Comparison of ENCODE assay signal across 10 cellular contexts in the genomic region with DNA sequence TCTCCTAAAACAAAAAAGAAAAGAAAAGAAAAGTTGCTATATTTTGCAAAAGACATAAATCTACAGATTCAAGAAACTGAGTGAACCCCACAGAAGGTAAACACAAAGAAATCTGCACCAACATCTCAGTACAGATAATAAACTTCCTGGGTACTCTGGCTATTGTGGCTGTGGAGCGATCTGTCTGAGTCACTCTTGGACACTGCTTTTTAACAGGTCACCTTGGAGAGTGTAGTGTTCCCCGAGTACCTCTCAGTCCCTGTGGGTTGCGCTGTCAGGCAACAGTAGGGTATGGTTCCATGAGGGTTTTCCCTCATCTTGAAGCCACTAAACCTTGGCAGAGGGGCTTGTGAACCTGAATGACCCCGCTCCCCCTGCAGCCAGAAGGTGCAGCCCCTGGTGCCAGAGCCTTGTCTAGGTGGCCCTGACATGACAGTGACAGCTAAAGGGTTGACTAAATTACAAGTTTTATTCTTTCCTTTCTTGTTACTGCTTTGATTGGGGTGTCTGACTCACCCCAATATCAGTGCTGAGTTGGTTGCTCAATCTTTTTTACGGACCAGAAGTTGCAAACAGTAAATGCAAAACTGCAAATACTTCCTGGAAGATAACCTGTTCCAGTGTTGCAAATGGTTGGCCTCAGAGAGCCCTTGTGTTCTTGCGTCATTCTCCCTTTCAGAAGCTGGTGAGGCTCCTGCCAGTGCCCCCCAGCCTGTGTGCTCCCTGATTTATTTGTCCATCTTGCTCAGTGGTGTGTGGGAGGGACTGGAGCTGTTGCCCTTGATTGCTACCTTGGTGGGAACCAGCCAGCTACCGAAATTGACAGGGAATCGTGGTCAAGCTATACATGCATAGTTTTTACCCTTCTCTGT. TPM values are rescaled to one million over a fixed set of nuclear protein-coding genes. Genes with fewer than 3 reads are reported as not detected.
DNase-seq lines count a peak whose midpoint lies in the region; ATAC-seq and TF ChIP-seq lines count a peak whose summit lies in the region.
"Had no signal": no experiment of that assay in that cellular context is flagged by ENCODE, and none has a peak within 500 bp of the region (broad histone marks: within the 10 kb centered on the region; RNA-seq: fewer than 3 reads in every experiment).

No MANE protein-coding gene starts in this region.

- H3K27me3 Mint-ChIP-seq in nephron progenitor cell (ENCODE audit: low read depth, poor library complexity), result no peaks in the 10 kb centered on the region
- H3K27me3 Mint-ChIP-seq: activated naive CD8-positive, alpha-beta T cell treated with anti-CD3 and anti-CD28 coated beads, Interleukin-2, amount 10 ng/mL, durations not matched to agents 7 days and 5 days had no signal

- H3K27ac Mint-ChIP-seq in nephron progenitor cell, result no peak overlapping the region
- H3K27ac Mint-ChIP-seq: activated naive CD8-positive, alpha-beta T cell treated with anti-CD3 and anti-CD28 coated beads, Interleukin-2, amount 10 ng/mL, durations not matched to agents 7 days and 5 days had no signal

- no peaks in the 10 kb centered on the region for H3K9me3 Mint-ChIP-seq in nephron progenitor cell
- H3K9me3 Mint-ChIP-seq: activated naive CD8-positive, alpha-beta T cell treated with anti-CD3 and anti-CD28 coated beads, Interleukin-2, amount 10 ng/mL, durations not matched to agents 7 days and 5 days had no signal

- TF ChIP-seq CTCF in GM10266 (IDR thresholded peaks at IDR 0.05; ENCODE audit: control insufficient read depth, insufficient read depth, low read depth, missing control alignments), result no peak
- TF ChIP-seq CTCF in nephron progenitor cell (IDR thresholded peaks at IDR 0.05), result no peak
- no peak for TF ChIP-seq CTCF in ascending aorta (IDR thresholded peaks at IDR 0.05)

- peak; percentile 2 for DNase-seq in GM10266 (ENCODE audit: extremely low spot score)
- DNase-seq in NOMO-1 treated with DMSO at 0.1 percent for 48 hours (lab: John Stamatoyannopoulos, UW; ENCODE audit: unreplicated experiment), result peak; percentile 97
- peak; percentile 65 for DNase-seq in fibroblast of gingiva (ENCODE audit: low read depth)
- no peak for DNase-seq in nephron progenitor cell
- no peak for DNase-seq in ascending aorta (ENCODE audit: low spot score in 2 of 2)
- no peak for DNase-seq in cortex of kidney (lab: John Stamatoyannopoulos, UW)
- DNase-seq in activated CD4-positive, alpha-beta T cell treated with anti-CD3 and anti-CD28 coated beads, Interleukin-2, amount 50 U/mL, for 4 hours, result no peak
- DNase-seq: activated naive CD8-positive, alpha-beta T cell treated with anti-CD3 and anti-CD28 coated beads, Interleukin-2, amount 10 ng/mL, durations not matched to agents 7 days and 5 days; head of caudate nucleus had no signal

- no peak overlapping the region for H3K4me3 ChIP-seq in ascending aorta

- peak overlapping the region; percentile 18 for H3K4me3 Mint-ChIP-seq in nephron progenitor cell
- H3K4me3 Mint-ChIP-seq: activated naive CD8-positive, alpha-beta T cell treated with anti-CD3 and anti-CD28 coated beads, Interleukin-2, amount 10 ng/mL, durations not matched to agents 7 days and 5 days had no signal

- ATAC-seq in HG02610 (IDR thresholded peaks at IDR 0.05; ENCODE audit: unreplicated experiment), result no peak

- H3K36me3 Mint-ChIP-seq in nephron progenitor cell (ENCODE audit: low read depth), result peaks cover 29% of the 10 kb centered on the region
- H3K36me3 Mint-ChIP-seq: activated naive CD8-positive, alpha-beta T cell treated with anti-CD3 and anti-CD28 coated beads, Interleukin-2, amount 10 ng/mL, durations not matched to agents 7 days and 5 days had no signal

- intact Hi-C loops in ascending aorta (cut with DNase I), result no loop called here

- H3K27ac ChIP-seq in ascending aorta, result no peak overlapping the region

- H3K9me3 ChIP-seq in ascending aorta, result no peaks in the 10 kb centered on the region

- H3K36me3 ChIP-seq in ascending aorta, result peaks cover 0 to 11% of the 10 kb centered on the region in 2 donors

- H3K27me3 ChIP-seq in ascending aorta, result no peaks in the 10 kb centered on the region

- peaks cover 41% of the 10 kb centered on the region for H3K4me1 Mint-ChIP-seq in nephron progenitor cell

- H3K4me1 ChIP-seq in ascending aorta, result no peaks in the 10 kb centered on the region

RNA-seq across cellular contexts. Expression of gene POR, which starts 30.6 kb away (rescaled TPM):
- total RNA-seq in ascending aorta, result 236 TPM

RNA-seq across cellular contexts. Expression of gene TMEM120A, which starts 48.9 kb away (rescaled TPM):
- total RNA-seq in ascending aorta, result 24.2 TPM

Comparison
In these comparisons a context has a peak if more than half of its experiments do, and no peak if none do; other contexts are left out.
1. DNase-seq: peak in GM10266 (single experiment), NOMO-1 treated with DMSO at 0.1 percent for 48 hours (single experiment) and fibroblast of gingiva (single experiment); none in nephron progenitor cell (single experiment), ascending aorta (0 of 2), cortex of kidney (single experiment) and activated CD4-positive, alpha-beta T cell treated with anti-CD3 and anti-CD28 coated beads, Interleukin-2, amount 50 U/mL, for 4 hours (0 of 2).